ENCODE assay signal across 8 cellular contexts in the genomic region with DNA sequence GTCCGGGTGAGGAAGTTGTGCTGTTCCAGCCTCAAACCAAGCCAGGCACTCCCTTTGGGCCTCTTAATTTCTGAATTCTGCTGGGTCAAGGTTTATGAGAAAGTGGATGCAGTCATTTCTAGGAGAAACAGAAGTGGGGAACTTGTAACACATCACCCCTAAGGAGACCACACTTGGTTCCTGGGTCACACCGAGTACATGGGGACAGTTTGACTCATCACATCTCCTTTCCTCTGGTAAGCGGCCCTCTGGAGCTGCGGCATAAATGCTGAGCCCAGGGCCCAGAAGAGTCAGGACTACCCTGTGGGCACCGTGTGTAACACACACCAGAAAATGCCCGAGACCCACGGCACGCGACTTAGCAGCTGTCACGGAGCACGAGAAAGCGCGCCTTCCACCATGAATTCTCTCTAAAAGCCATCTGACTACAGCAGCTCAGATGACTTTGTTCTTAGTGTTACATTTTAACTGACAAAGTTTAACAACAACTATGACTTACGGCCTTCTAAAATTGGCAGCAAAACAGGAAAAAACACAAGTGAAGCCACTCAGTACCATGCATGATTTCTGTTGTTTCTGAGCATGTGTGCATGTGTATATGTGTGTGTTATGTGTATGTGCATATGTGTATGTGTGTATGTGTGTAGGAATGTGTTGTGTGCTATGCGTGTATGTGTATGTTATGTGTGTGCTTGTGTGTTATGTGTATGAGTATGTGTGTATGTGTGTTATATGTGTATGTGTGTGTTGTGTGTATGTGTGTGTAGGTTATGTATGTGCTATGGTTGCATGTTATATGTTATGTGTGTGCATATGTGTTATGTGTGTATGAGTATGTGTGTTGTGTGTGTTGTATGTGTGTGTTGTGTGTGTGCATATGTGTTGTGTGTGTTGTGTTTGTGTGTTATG. TPM values are rescaled to one million over a fixed set of nuclear protein-coding genes. Genes with fewer than 3 reads are reported as not detected.
DNase-seq lines count a peak whose midpoint lies in the region; ATAC-seq, FAIRE-seq and TF ChIP-seq lines count a peak whose summit lies in the region.

No MANE protein-coding gene starts in this region.

- H3K27me3 ChIP-seq in GM12878 (replicated peaks in 1 of 2; ENCODE audit: control insufficient read depth in 2 of 2, insufficient read depth in 2 of 2, low read length in 1 of 2): no peaks in the 10 kb centered on the region
- no peaks in the 10 kb centered on the region for H3K27me3 ChIP-seq in GM23338 (ENCODE audit: insufficient read depth)

- TSS peak; percentile 86 for BruUV-seq in GM12878 (replicated peaks; lab: Mats Ljungman, UMichigan)

- no peak overlapping the region for H3K4me3 Mint-ChIP-seq in activated naive CD4-positive, alpha-beta T cell treated with anti-CD3 and anti-CD28 coated beads for 36 hours
- no peak overlapping the region for H3K4me3 Mint-ChIP-seq in GM23338

- H3K36me3 Mint-ChIP-seq in activated naive CD4-positive, alpha-beta T cell treated with anti-CD3 and anti-CD28 coated beads for 36 hours (ENCODE audit: low read depth): no peaks in the 10 kb centered on the region
- H3K36me3 Mint-ChIP-seq in GM23338 (ENCODE audit: low read depth): no peaks in the 10 kb centered on the region

- peak overlapping the region; percentile 9; the same call in 1 of the 2 replicates for H3K4me3 ChIP-seq in GM12878
- H3K4me3 ChIP-seq in GM23338: no peak overlapping the region

- peaks cover 40% of the 10 kb centered on the region for H3K4me1 Mint-ChIP-seq in activated naive CD4-positive, alpha-beta T cell treated with anti-CD3 and anti-CD28 coated beads for 36 hours (ENCODE audit: low read depth)
- H3K4me1 Mint-ChIP-seq in GM23338: peaks cover 7% of the 10 kb centered on the region; the same call in 1 of the 3 replicates

- SMC1A ChIA-PET in GM12878 (lab: Charles Lee; ENCODE audit: uncharacterized antibody, unreplicated experiment): interaction anchor here (0.6 to 11.3 kb wide), 20 partner anchors 27 to 590 kb away, joined by 3 to 174 read pairs (median 4); no protein-coding TSS in a partner anchor

- no peaks in the 10 kb centered on the region for H3K9me3 ChIP-seq in GM12878 (replicated peaks; ENCODE audit: control insufficient read depth, insufficient read depth, low read length)

- H4K20me1 ChIP-seq in GM12878 (ENCODE audit: control insufficient read depth, insufficient read depth): no peaks in the 10 kb centered on the region
- no peaks in the 10 kb centered on the region for H4K20me1 ChIP-seq in GM23338 (replicated peaks; ENCODE audit: insufficient read depth)

- peak; percentile 58 for TF ChIP-seq POLR2A in GM12878 (IDR thresholded peaks at IDR 0.05; ENCODE audit: low read depth, low read length)

- no peaks in the 10 kb centered on the region for H3K9me2 ChIP-seq in GM23338 (ENCODE audit: insufficient read depth)

- TF ChIP-seq CTCF in GM12878 (IDR thresholded peaks at IDR 0.05 in 2 of 3, conservative IDR thresholded peaks at IDR 0.05 in 1 of 3; ENCODE audit: control insufficient read depth in 2 of 3, extremely low read depth in 1 of 3, insufficient read depth in 1 of 3, low read depth in 3 of 3, low read length in 3 of 3) (no peak), GM23338 (conservative IDR thresholded peaks at IDR 0.05; ENCODE audit: low read depth in 2 of 2) (no peak)

- no peaks in the 10 kb centered on the region for H3K36me3 ChIP-seq in GM12878 (ENCODE audit: control insufficient read depth in 2 of 2, insufficient read depth in 2 of 2, low read length in 1 of 2)
- no peaks in the 10 kb centered on the region for H3K36me3 ChIP-seq in GM23338 (ENCODE audit: insufficient read depth)

- ATAC-seq in HG03280 (IDR thresholded peaks at IDR 0.05; ENCODE audit: unreplicated experiment): peak; percentile 30
- ATAC-seq in GM12878: peak; percentile 46
- no peak for ATAC-seq in GM23338

- peak; percentile 1 for TF ChIP-seq RAD21 in GM12878 (IDR thresholded peaks at IDR 0.05; ENCODE audit: insufficient read depth, low read depth, low read length)

- in situ Hi-C loops in GM12878 (cut with MboI): loop anchor here (25.0 kb wide), 1 partner anchor 966 kb away; no protein-coding TSS in a partner anchor

- intact Hi-C loops in activated naive CD4-positive, alpha-beta T cell treated with anti-CD3 and anti-CD28 coated beads for 36 hours (cut with micrococcal nuclease): no loop called here
- intact Hi-C loops in GM12878 (cut with micrococcal nuclease; ENCODE audit: unreplicated experiment): loop anchor here (1.0 kb wide), 2 partner anchors 100 to 151 kb away; no protein-coding TSS in a partner anchor

- H3K4me2 ChIP-seq in GM12878 (ENCODE audit: control insufficient read depth, insufficient read depth) (peak overlapping the region; percentile 76), GM23338 (no peak overlapping the region)

- POLR2A ChIA-PET in GM12878 (lab: Charles Lee): interaction anchor here (0.6 to 1.6 kb wide), 6 partner anchors 26 to 133 kb away, joined by 3 to 12 read pairs (median 4); no protein-coding TSS in a partner anchor

- peak overlapping the region; percentile 1 for H3K27ac Mint-ChIP-seq in activated naive CD4-positive, alpha-beta T cell treated with anti-CD3 and anti-CD28 coated beads for 36 hours
- H3K27ac Mint-ChIP-seq in GM23338: no peak overlapping the region

- DNase-seq in activated naive CD4-positive, alpha-beta T cell treated with anti-CD3 and anti-CD28 coated beads for 36 hours: peak; percentile 58
- no peak for DNase-seq in activated naive CD4-positive, alpha-beta T cell (lab: John Stamatoyannopoulos, UW)
- peak; percentile 90 for DNase-seq in GM12878 (ENCODE audit: low read depth, low spot score)
- peak; percentile 40 to 49 for DNase-seq in stimulated activated CD8-positive, alpha-beta memory T cell treated with anti-CD3 and anti-CD28 coated beads, Interleukin-2, amount 100 ng/mL, for 48 hours (ENCODE audit: low read depth in 2 of 2)
- DNase-seq in RKO (ENCODE audit: low spot score): no peak
- no peak for DNase-seq in GM23338 (ENCODE audit: low spot score)
- DNase-seq in GM19238 (ENCODE audit: insufficient read length, low spot score): no peak

- TF ChIP-seq EP300 in GM12878 (IDR thresholded peaks at IDR 0.05; ENCODE audit: borderline replicate concordance in 1 of 2, control insufficient read depth in 1 of 2, low read depth in 2 of 2, low read length in 2 of 2): peak; percentile 97

- H3K4me1 ChIP-seq in GM12878 (ENCODE audit: control insufficient read depth, insufficient read depth, low read length) (peaks cover 78% of the 10 kb centered on the region), GM23338 (ENCODE audit: insufficient read depth) (no peaks in the 10 kb centered on the region)

- CTCF ChIA-PET in activated naive CD4-positive, alpha-beta T cell treated with anti-CD3 and anti-CD28 coated beads for 36 hours (lab: Charles Lee): interaction anchor here (1.2 kb wide), 1 partner anchor 577 kb away, joined by 3 read pairs; no protein-coding TSS in a partner anchor
- CTCF ChIA-PET in GM12878 (lab: Yijun Ruan, JAX): interaction anchor here (1.2 to 2.5 kb wide), 3 partner anchors 16 to 578 kb away, joined by 3 to 7 read pairs (median 3); no protein-coding TSS in a partner anchor

- H2AFZ ChIP-seq in GM12878 (ENCODE audit: control insufficient read depth, low read depth, low read length) (peak overlapping the region; percentile 63; the same call in 1 of the 2 replicates), GM23338 (no peak overlapping the region)

- no peaks in the 10 kb centered on the region for H3K27me3 Mint-ChIP-seq in activated naive CD4-positive, alpha-beta T cell treated with anti-CD3 and anti-CD28 coated beads for 36 hours (ENCODE audit: low read depth)
- peaks cover 2% of the 10 kb centered on the region for H3K27me3 Mint-ChIP-seq in GM23338 (ENCODE audit: insufficient read depth, low read depth, poor library complexity)

- H3F3A ChIP-seq in GM23338 (replicated peaks; ENCODE audit: low read depth): peaks cover 14% of the 10 kb centered on the region

- 6% methylated on average over 15 of the region's 15 CpGs for WGBS in GM12878 (ENCODE audit: insufficient coverage, insufficient replicate concordance, low lambda C conversion rate, missing lambda C conversion rate)

- H3K9me3 Mint-ChIP-seq in activated naive CD4-positive, alpha-beta T cell treated with anti-CD3 and anti-CD28 coated beads for 36 hours: no peaks in the 10 kb centered on the region
- no peaks in the 10 kb centered on the region for H3K9me3 Mint-ChIP-seq in GM23338

- H3K27ac ChIP-seq in GM12878 (ENCODE audit: control insufficient read depth, insufficient read depth): peak overlapping the region; percentile 95
- no peak overlapping the region for H3K27ac ChIP-seq in GM23338 (ENCODE audit: low read depth)

- RAD21 ChIA-PET in GM12878 (lab: Charles Lee; ENCODE audit: unreplicated experiment): interaction anchor here (0.6 to 7.9 kb wide), 19 partner anchors 27 to 579 kb away, joined by 3 to 85 read pairs (median 4); no protein-coding TSS in a partner anchor

- H3K79me2 ChIP-seq in GM12878 (ENCODE audit: control insufficient read depth, insufficient read depth, low read length) (peaks cover 11% of the 10 kb centered on the region), GM23338 (replicated peaks; ENCODE audit: insufficient read depth) (no peaks in the 10 kb centered on the region)

- peak overlapping the region; percentile 66 for H3K9ac ChIP-seq in GM12878 (ENCODE audit: control insufficient read depth, insufficient read depth, low read length)

- no peak for FAIRE-seq in GM12878 (lab: Jason Lieb, UNC)

TF ChIP-seq in GM23338, 12 proteins besides CTCF, POLR2A, EP300 and RAD21:
- no peak for TF ChIP-seq EZH2 (IDR thresholded peaks at IDR 0.05; ENCODE audit: low read depth, unreplicated experiment)

RNA-seq across cellular contexts. Expression of a gene that starts 50.8 kb away (rescaled TPM):
- total RNA-seq in activated naive CD4-positive, alpha-beta T cell treated with anti-CD3 and anti-CD28 coated beads for 36 hours: 100 to 1,000 TPM; 155 to 192 TPM
- total RNA-seq in GM12878 (2013; cell fraction: nucleolus; rRNA removed): 52.5 and 52.8 TPM in 2 replicates
- total RNA-seq in GM12878 (2014; rRNA removed) (75.1 and 89.7 TPM in 2 replicates), GM12878 (2014; rRNA removed; fragmentation: Illumina TruSeq; extraction: Trizol) (58.8 and 59.9 TPM in 2 replicates), GM12878 (2021) (120 and 125 TPM in 2 replicates)
- polyA plus RNA-seq in GM12878 (2011; ENCODE audit: low read depth): 58.2 TPM
- polyA plus RNA-seq in GM12878 (2011; rRNA removed) (138 and 178 TPM in 2 replicates), GM12878 (2014; fragmentation: Illumina TruSeq; extraction: Trizol) (95.3 and 116 TPM in 2 replicates), GM12878 (2014; fragmentation: Nextera tagmentation; extraction: Ambion mirVana) (10 to 100 TPM; 39.8 to 60.1 TPM), GM12878 (2014; rRNA removed) (58.2 and 66.2 TPM in 2 replicates), GM12878 (2016; fragmentation: Nextera tagmentation; extraction: Ambion mirVana) (10 to 100 TPM; 68.4 to 71.9 TPM), GM23338 (2016; fragmentation: Nextera tagmentation; extraction: Ambion mirVana) (116 and 138 TPM in 2 replicates)
- 43.9 and 51.8 TPM in 2 replicates for polyA plus RNA-seq in GM12878 (2011; cell fraction: cytosol; rRNA removed)
- 31.3 TPM in 2 replicates for polyA plus RNA-seq in GM12878 (2011; cell fraction: nucleus; rRNA removed)
- 94.4 and 116 TPM in 2 replicates for polyA plus RNA-seq in GM12878 (2012)
- 35.0 and 43.1 TPM in 2 replicates for polyA minus RNA-seq in GM12878 (2011; rRNA and poly(A)+ RNA removed)
- 27.3 and 28.9 TPM in 2 replicates for polyA minus RNA-seq in GM12878 (2011; cell fraction: cytosol; rRNA and poly(A)+ RNA removed)
- 15.8 and 28.3 TPM in 2 replicates for polyA minus RNA-seq in GM12878 (2011; cell fraction: nucleus; rRNA and poly(A)+ RNA removed)
- total RNA-seq in GM23338 (2014; rRNA removed; shearing (Covaris generic)): 138 and 159 TPM in 2 replicates

Comparison
In these comparisons a context has a peak if more than half of its experiments do, and no peak if none do; other contexts are left out.
1. DNase-seq: peak in activated naive CD4-positive, alpha-beta T cell treated with anti-CD3 and anti-CD28 coated beads for 36 hours (single experiment), GM12878 (single experiment) and stimulated activated CD8-positive, alpha-beta memory T cell treated with anti-CD3 and anti-CD28 coated beads, Interleukin-2, amount 100 ng/mL, for 48 hours (2 of 2); none in activated naive CD4-positive, alpha-beta T cell (0 of 4), RKO (single experiment), GM23338 (single experiment) and GM19238 (single experiment).